In the genomic region with DNA sequence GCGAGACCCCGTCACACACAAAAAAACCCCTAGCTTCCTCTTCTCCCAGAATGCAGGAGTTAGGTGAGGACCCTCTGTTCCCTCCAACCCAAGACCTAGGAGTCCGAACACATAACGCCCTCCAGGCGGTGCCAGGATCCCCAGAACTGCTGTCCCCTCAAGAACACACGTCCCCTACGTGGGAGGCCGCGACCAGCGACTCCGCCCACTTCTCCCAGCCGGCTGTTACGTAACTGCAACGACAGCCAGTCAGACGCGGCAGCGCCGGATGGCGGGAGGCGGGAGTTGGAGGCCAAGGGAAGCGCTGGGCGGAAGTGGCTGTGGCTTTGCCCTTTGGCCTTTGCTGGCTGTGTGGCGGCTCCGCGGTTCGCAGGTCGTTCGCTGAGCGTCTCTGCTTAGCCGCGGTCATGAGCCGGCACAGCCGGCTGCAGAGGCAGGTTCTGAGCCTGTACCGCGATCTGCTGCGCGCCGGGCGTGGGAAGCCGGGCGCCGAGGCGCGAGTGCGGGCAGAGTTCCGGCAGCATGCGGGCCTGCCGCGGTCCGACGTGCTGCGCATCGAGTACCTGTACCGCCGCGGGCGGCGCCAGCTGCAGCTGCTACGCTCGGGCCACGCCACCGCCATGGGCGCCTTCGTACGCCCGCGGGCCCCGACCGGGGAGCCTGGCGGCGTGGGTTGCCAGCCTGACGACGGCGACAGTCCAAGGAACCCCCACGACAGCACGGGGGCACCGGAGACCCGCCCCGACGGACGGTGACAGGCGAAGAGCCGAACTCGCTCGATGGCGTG, we compare ENCODE assay signal across 8 cellular contexts. TPM values are rescaled to one million over a fixed set of nuclear protein-coding genes. Genes with fewer than 3 reads are reported as not detected.
DNase-seq lines count a peak whose midpoint lies in the region; ATAC-seq and TF ChIP-seq lines count a peak whose summit lies in the region.

A gene with protein sequence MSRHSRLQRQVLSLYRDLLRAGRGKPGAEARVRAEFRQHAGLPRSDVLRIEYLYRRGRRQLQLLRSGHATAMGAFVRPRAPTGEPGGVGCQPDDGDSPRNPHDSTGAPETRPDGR (plus strand): TSS at position 321 of the 787 bp plus-strand sequence. CDS start 87 bp downstream, at position 408.

- TF ChIP-seq POLR2A in vagina (IDR thresholded peaks at IDR 0.05), result peak in 1 of 2 donors; percentile 55

- ATAC-seq in HG02884 (IDR thresholded peaks at IDR 0.05; ENCODE audit: unreplicated experiment), result peak; percentile 81

- DNase-seq in GM13977 (ENCODE audit: low spot score) (peak; percentile 99), NCI-H1694 treated with DMSO at 0.1 percent for 48 hours (lab: John Stamatoyannopoulos, UW) (peak; percentile 89), anterior cingulate cortex (lab: John Stamatoyannopoulos, UW) (peak; percentile 50 to 98 (median 93)), right atrium auricular region (ENCODE audit: low spot score) (peak; percentile 97), putamen (ENCODE audit: low spot score) (peak; percentile 96), vagina (ENCODE audit: extremely low spot score in 2 of 2) (peak in 1 of 2 donors; percentile 94)

- H3K4me1 ChIP-seq in right atrium auricular region (peaks cover 0 to 43% of the 10 kb centered on the region in 2 donors), vagina (peaks cover 50% of the 10 kb centered on the region)

- H3K4me3 ChIP-seq in right atrium auricular region (peak within 1 kb of the TSS; percentile 65 to 99), vagina (peak within 1 kb of the TSS; percentile 70 to 88)

- TF ChIP-seq CTCF in GM13977 (IDR thresholded peaks at IDR 0.05; ENCODE audit: extremely low read depth, insufficient read depth, missing control alignments) (peak; percentile 11), right atrium auricular region (IDR thresholded peaks at IDR 0.05) (peak in 1 of 2 donors; percentile 17), vagina (IDR thresholded peaks at IDR 0.05) (no peak)

- H3K27ac ChIP-seq in right atrium auricular region (peak within 1 kb of the TSS; percentile 80 to 83), vagina (peak within 1 kb of the TSS; percentile 83)

- in situ Hi-C loops in GM13977 (cut with MboI; ENCODE audit: low pct_unique_long_range_greater_than_20kb, low sequenced_read_pairs, unreplicated experiment), result no loop called here

- peaks cover 4% of the 10 kb centered on the region for H3K36me3 ChIP-seq in right atrium auricular region
- H3K36me3 ChIP-seq in vagina, result peaks cover 0 to 6% of the 10 kb centered on the region in 2 donors

- intact Hi-C loops in T-helper 2 cell treated with Interferon-gamma antibody and Interleukin-4, amounts not matched to agents 100 ng/mL and 5 ng/mL, for 36 hours (cut with micrococcal nuclease), result loop anchor here (1.0 to 5.0 kb wide), 3 partner anchors 19 to 122 kb away; partner anchors contain the start of genes ALKBH6, TBCB, THAP8 and WDR62
- intact Hi-C loops in vagina (cut with DNase I), result loop anchor here (5.0 kb wide), 1 partner anchor 57 kb away; the partner anchor contains the start of genes THAP8 and WDR62

- H3K27me3 ChIP-seq in right atrium auricular region (no peaks in the 10 kb centered on the region), vagina (no peaks in the 10 kb centered on the region)

- H3K9me3 ChIP-seq in right atrium auricular region, result no peaks in the 10 kb centered on the region
- no peaks in the 10 kb centered on the region for H3K9me3 ChIP-seq in vagina

RNA-seq across cellular contexts. Expression of the gene that starts here (rescaled TPM):
- total RNA-seq in T-helper 2 cell treated with Interferon-gamma antibody and Interleukin-4, amounts not matched to agents 100 ng/mL and 5 ng/mL, for 36 hours, result 16.1 and 16.7 TPM in 2 replicates
- total RNA-seq in right atrium auricular region (10 to 100 TPM; 30.8 to 34.9 TPM), vagina (46.9 TPM)
